In genomic region chr11:95716266-95716665, GRCh38 we compare ENCODE assay signal across 9 cellular contexts.
DNase-seq lines count a peak whose midpoint lies in the region; ATAC-seq and TF ChIP-seq lines count a peak whose summit lies in the region.
"Had no signal": no experiment of that assay in that cellular context is flagged by ENCODE, and none has a peak within 500 bp of the region (broad histone marks: within the 10 kb centered on the region; RNA-seq: fewer than 3 reads in every experiment).

No MANE protein-coding gene starts in this region.

- no peaks in the 10 kb centered on the region for H3K36me3 Mint-ChIP-seq in activated T-helper 1 cell treated with anti-CD3 and anti-CD28 coated beads, Interleukin-12 subunit alpha, Interleukin-12 subunit beta, Interleukin-2, Interleukin-4 antibody, amounts not matched to agents 30 ng/mL and 10 ng/mL and 1 ng/mL, durations not matched to agents 14 hours and 24 hours and 36 hours (ENCODE audit: low read depth)
- no peaks in the 10 kb centered on the region for H3K36me3 Mint-ChIP-seq in osteocyte (ENCODE audit: unreplicated experiment)
- no peaks in the 10 kb centered on the region for H3K36me3 Mint-ChIP-seq in nephron progenitor cell (ENCODE audit: low read depth)

- no peak for TF ChIP-seq CTCF in osteocyte (IDR thresholded peaks at IDR 0.05)
- no peak for TF ChIP-seq CTCF in nephron progenitor cell (IDR thresholded peaks at IDR 0.05)

- ATAC-seq in GM19324 (IDR thresholded peaks at IDR 0.05; ENCODE audit: low FRiP score, unreplicated experiment): peak; percentile 23
- peak; percentile 3 for ATAC-seq in HG02763 (IDR thresholded peaks at IDR 0.05; ENCODE audit: unreplicated experiment)
- no peak for ATAC-seq in GM19328 (IDR thresholded peaks at IDR 0.05; ENCODE audit: unreplicated experiment)

- H3K4me1 Mint-ChIP-seq in activated T-helper 1 cell treated with anti-CD3 and anti-CD28 coated beads, Interleukin-12 subunit alpha, Interleukin-12 subunit beta, Interleukin-2, Interleukin-4 antibody, amounts not matched to agents 30 ng/mL and 10 ng/mL and 1 ng/mL, durations not matched to agents 14 hours and 24 hours and 36 hours (ENCODE audit: low read depth): peaks cover 59% of the 10 kb centered on the region
- H3K4me1 Mint-ChIP-seq in osteocyte (ENCODE audit: unreplicated experiment) (peaks cover 34% of the 10 kb centered on the region), nephron progenitor cell (peaks cover 20% of the 10 kb centered on the region)

- peaks cover 3% of the 10 kb centered on the region for H3K27me3 Mint-ChIP-seq in activated T-helper 1 cell treated with anti-CD3 and anti-CD28 coated beads, Interleukin-12 subunit alpha, Interleukin-12 subunit beta, Interleukin-2, Interleukin-4 antibody, amounts not matched to agents 30 ng/mL and 10 ng/mL and 1 ng/mL, durations not matched to agents 14 hours and 24 hours and 36 hours (ENCODE audit: insufficient read depth)
- H3K27me3 Mint-ChIP-seq in osteocyte (ENCODE audit: unreplicated experiment) (peaks cover 11% of the 10 kb centered on the region), nephron progenitor cell (ENCODE audit: low read depth, poor library complexity) (peaks cover 1% of the 10 kb centered on the region)

- intact Hi-C loops in activated T-helper 1 cell treated with anti-CD3 and anti-CD28 coated beads, Interleukin-12 subunit alpha, Interleukin-12 subunit beta, Interleukin-2, Interleukin-4 antibody, amounts not matched to agents 30 ng/mL and 10 ng/mL and 1 ng/mL, durations not matched to agents 14 hours and 24 hours and 36 hours (cut with micrococcal nuclease): loop anchor here (5.0 to 10.0 kb wide), 2 partner anchors 629 to 741 kb away; partner anchors contain the start of genes CWC15, ENDOD1 and KDM4D

- H3K4me3 Mint-ChIP-seq in activated T-helper 1 cell treated with anti-CD3 and anti-CD28 coated beads, Interleukin-12 subunit alpha, Interleukin-12 subunit beta, Interleukin-2, Interleukin-4 antibody, amounts not matched to agents 30 ng/mL and 10 ng/mL and 1 ng/mL, durations not matched to agents 14 hours and 24 hours and 36 hours: peak overlapping the region; percentile 31
- H3K4me3 Mint-ChIP-seq in osteocyte (ENCODE audit: unreplicated experiment) (no peak overlapping the region), nephron progenitor cell (no peak overlapping the region)
- H3K4me3 Mint-ChIP-seq: activated T-cell treated with anti-CD3 and anti-CD28 coated beads, Interleukin-2, amount 50 U/mL, for 4 hours had no signal

- no peaks in the 10 kb centered on the region for H3K9me3 Mint-ChIP-seq in activated T-helper 1 cell treated with anti-CD3 and anti-CD28 coated beads, Interleukin-12 subunit alpha, Interleukin-12 subunit beta, Interleukin-2, Interleukin-4 antibody, amounts not matched to agents 30 ng/mL and 10 ng/mL and 1 ng/mL, durations not matched to agents 14 hours and 24 hours and 36 hours
- H3K9me3 Mint-ChIP-seq in osteocyte (ENCODE audit: unreplicated experiment) (no peaks in the 10 kb centered on the region), nephron progenitor cell (peaks cover 7% of the 10 kb centered on the region)
- H3K9me3 Mint-ChIP-seq: activated T-cell treated with anti-CD3 and anti-CD28 coated beads, Interleukin-2, amount 50 U/mL, for 4 hours had no signal

- no peak for DNase-seq in activated T-helper 1 cell treated with anti-CD3 and anti-CD28 coated beads, Interleukin-12 subunit alpha, Interleukin-12 subunit beta, Interleukin-2, Interleukin-4 antibody, amounts not matched to agents 30 ng/mL and 10 ng/mL and 1 ng/mL, durations not matched to agents 14 hours and 24 hours and 36 hours (ENCODE audit: low spot score)
- DNase-seq in osteocyte (ENCODE audit: extremely low spot score, unreplicated experiment): no peak
- DNase-seq in globus pallidus (ENCODE audit: low spot score): no peak
- no peak for DNase-seq in nephron progenitor cell
- DNase-seq: GF-D8 had no signal

- H3K27ac Mint-ChIP-seq in activated T-helper 1 cell treated with anti-CD3 and anti-CD28 coated beads, Interleukin-12 subunit alpha, Interleukin-12 subunit beta, Interleukin-2, Interleukin-4 antibody, amounts not matched to agents 30 ng/mL and 10 ng/mL and 1 ng/mL, durations not matched to agents 14 hours and 24 hours and 36 hours: peak overlapping the region; percentile 82
- H3K27ac Mint-ChIP-seq in osteocyte (ENCODE audit: unreplicated experiment): peak overlapping the region; percentile 77
- no peak overlapping the region for H3K27ac Mint-ChIP-seq in nephron progenitor cell
